7 cellular contexts compared by ENCODE assay signal in the genomic region with DNA sequence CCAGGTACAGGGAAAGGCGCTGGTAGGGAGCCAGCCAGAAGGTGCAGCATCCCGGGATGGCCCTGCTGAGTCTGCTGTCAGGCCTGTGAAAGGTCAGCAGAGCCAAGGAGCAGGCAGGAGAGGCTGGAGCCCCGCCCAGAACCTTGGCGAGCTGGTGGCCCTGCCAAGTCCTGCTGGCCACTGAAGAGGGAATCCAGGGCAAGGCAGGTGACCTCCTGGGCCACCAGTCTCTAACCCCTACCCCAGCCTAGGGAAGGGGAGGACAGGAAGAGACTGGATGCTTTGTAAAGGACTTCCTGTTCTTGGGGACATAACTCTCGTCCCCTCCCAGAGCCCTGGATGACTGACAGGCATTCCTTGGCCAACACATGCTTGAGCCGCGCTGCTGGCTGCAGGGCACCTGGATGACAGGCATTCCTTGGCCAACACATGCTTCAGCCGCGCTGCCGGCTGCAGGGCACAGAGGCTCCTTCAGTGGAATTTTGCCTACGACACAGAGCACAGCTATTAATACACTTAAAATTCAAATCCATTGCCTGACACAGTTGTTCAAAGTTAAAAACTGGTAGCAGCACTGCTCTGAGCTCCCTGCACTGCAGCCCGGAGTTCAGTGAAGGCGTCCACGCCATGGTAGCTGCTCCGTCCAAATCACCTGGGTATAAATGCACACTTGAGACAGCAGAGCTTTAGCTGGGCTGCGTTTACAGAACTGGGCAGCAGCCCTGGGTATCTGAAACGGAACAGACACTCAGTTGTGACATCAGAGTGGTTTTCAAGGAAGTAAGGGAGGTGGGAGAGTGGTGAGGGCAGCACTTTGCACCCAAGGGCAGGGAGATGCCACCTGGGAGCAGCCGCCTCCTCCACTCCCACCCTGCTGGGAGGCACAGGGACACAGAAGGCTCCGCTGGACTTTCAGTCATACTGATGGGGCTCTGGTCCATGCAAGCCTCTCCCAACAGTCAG. TPM values are rescaled to one million over a fixed set of nuclear protein-coding genes. Genes with fewer than 3 reads are reported as not detected.
DNase-seq lines count a peak whose midpoint lies in the region; ATAC-seq and TF ChIP-seq lines count a peak whose summit lies in the region.
"Had no signal": no experiment of that assay in that cellular context is flagged by ENCODE, and none has a peak within 500 bp of the region (broad histone marks: within the 10 kb centered on the region; RNA-seq: fewer than 3 reads in every experiment).

No MANE protein-coding gene starts in this region.

- H3K4me1 ChIP-seq in mucosa of descending colon (ENCODE audit: low read depth): peaks cover 19% of the 10 kb centered on the region

- ATAC-seq in mucosa of descending colon: peak; percentile 1

- H3K9me3 ChIP-seq in mucosa of descending colon: no peaks in the 10 kb centered on the region

- DNase-seq in mucosa of descending colon (peak in 1 of 3 donors; percentile 58), foreskin melanocyte (no peak), DMS153 treated with DMSO at 0.1 percent for 48 hours (lab: John Stamatoyannopoulos, UW; ENCODE audit: unreplicated experiment) (no peak), NCI-H526 (lab: John Stamatoyannopoulos, UW) (no peak)

- no peak for TF ChIP-seq CTCF in GM12875 (IDR thresholded peaks at IDR 0.05; ENCODE audit: borderline replicate concordance, insufficient read depth, low read depth, low read length)
- TF ChIP-seq CTCF in WI38 (IDR thresholded peaks at IDR 0.05; ENCODE audit: low read depth, low read length): no peak
- TF ChIP-seq CTCF in mucosa of descending colon (IDR thresholded peaks at IDR 0.05): no peak

- H3K36me3 ChIP-seq in mucosa of descending colon (ENCODE audit: low read depth): no peaks in the 10 kb centered on the region

- intact Hi-C loops in mucosa of descending colon (cut with DNase I, micrococcal nuclease): no loop called here

- peak overlapping the region; percentile 89 for H3K4me3 ChIP-seq in GM12875 (ENCODE audit: low read depth, low read length)
- peak overlapping the region; percentile 72 for H3K4me3 ChIP-seq in WI38 (ENCODE audit: low read depth, low read length)
- no peak overlapping the region for H3K4me3 ChIP-seq in mucosa of descending colon

RNA-seq across cellular contexts. Expression of a gene that starts 2.0 kb away (rescaled TPM):
- 10 to 100 TPM in 2 of 3 donors, 1 to 10 TPM in 1; 8.4 to 12.3 (median 12.1) TPM for total RNA-seq in mucosa of descending colon

RNA-seq across cellular contexts. Expression of a gene that starts 2.0 kb away (rescaled TPM):
- 10 to 100 TPM; 15.5 to 19.7 (median 17.6) TPM for total RNA-seq in mucosa of descending colon

RNA-seq across cellular contexts. Expression of a gene that starts 7.4 kb away (rescaled TPM):
- 10 to 100 TPM; 25.5 to 30.9 (median 29.8) TPM for total RNA-seq in mucosa of descending colon

RNA-seq across cellular contexts. Expression of a gene that starts 10.7 kb away (rescaled TPM):
- total RNA-seq in mucosa of descending colon: 10 to 100 TPM; 23.5 to 28.3 (median 24.2) TPM

RNA-seq across cellular contexts. Expression of a gene that starts 16.2 kb away (rescaled TPM):
- 1 to 10 TPM in 2 of 3 donors, under 1 TPM in 1; 0.06 to 1.5 (median 1.0) TPM for total RNA-seq in mucosa of descending colon
- total RNA-seq: RPMI7951 had no signal
